1 cellular context compared by ENCODE assay signal in the genomic region with DNA sequence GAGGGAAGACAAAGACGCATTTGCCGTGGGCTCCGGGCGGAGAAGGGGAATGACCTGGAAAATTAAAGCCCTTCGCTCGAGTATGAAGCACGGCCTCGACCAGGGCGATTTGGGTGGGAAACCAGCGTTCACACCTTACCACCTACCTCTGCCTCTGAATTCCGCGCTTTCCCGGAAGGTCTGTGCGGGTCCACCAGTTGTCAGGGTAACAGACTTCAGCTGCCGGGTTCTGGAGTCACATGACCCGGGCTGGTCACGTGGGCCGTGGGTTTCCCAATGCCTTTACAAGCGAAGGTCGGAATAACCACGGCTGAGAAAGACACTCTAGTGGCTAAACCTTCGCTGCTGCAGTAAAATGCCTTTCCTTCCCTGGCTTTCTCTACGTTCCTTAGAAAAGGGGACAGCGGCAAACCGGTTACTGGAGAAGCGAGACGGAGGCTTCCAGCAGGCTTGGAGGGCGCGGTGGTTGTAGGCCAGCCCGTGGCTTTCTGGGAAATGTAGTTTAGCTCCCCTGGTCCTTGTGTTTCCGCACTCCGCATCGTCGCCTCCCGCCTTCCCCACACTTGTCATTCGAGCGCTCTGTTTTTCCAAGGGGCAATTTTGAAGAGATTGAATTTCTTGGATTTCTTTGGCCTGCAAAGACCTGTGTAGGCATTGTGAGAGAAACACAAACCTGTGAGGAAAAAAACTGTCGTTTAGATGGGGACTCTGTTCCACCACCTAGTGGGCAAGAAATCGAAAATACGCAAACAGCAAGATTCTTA.
A peak's percentile ranks its signal among the peaks of the same experiment; 100 is the strongest.
TF ChIP-seq lines count a peak whose summit lies in the region.

Gene CEP162 (minus strand): TSS at position 210 of the 764 bp plus-strand sequence. CDS start 1,250 bp downstream, outside the sequence.

TF ChIP-seq in HepG2, 621 proteins besides CTCF, POLR2A, EP300 and RAD21 (continued from another document and continues in another):
- TF ChIP-seq, protein P1, sequence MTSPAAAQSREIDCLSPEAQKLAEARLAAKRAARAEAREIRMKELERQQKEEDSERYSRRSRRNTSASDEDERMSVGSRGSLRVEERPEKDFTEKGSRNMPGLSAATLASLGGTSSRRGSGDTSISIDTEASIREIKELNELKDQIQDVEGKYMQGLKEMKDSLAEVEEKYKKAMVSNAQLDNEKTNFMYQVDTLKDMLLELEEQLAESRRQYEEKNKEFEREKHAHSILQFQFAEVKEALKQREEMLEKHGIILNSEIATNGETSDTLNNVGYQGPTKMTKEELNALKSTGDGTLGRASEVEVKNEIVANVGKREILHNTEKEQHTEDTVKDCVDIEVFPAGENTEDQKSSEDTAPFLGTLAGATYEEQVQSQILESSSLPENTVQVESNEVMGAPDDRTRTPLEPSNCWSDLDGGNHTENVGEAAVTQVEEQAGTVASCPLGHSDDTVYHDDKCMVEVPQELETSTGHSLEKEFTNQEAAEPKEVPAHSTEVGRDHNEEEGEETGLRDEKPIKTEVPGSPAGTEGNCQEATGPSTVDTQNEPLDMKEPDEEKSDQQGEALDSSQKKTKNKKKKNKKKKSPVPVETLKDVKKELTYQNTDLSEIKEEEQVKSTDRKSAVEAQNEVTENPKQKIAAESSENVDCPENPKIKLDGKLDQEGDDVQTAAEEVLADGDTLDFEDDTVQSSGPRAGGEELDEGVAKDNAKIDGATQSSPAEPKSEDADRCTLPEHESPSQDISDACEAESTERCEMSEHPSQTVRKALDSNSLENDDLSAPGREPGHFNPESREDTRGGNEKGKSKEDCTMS (CRISPR knock-in tag; conservative IDR thresholded peaks at IDR 0.05), result no peak
- TF ChIP-seq JUND (CRISPR knock-in tag; IDR thresholded peaks at IDR 0.05) (no peak), ZBTB40 (IDR thresholded peaks at IDR 0.05) (no peak), ZBTB40 (CRISPR knock-in tag; IDR thresholded peaks at IDR 0.05) (peak; percentile 69), ZNF615 (CRISPR knock-in tag; IDR thresholded peaks at IDR 0.05; ENCODE audit: borderline replicate concordance) (0 out of 2 replicates have a peak, but pooled peaks have one; percentile 50), ZBTB21 (CRISPR knock-in tag; IDR thresholded peaks at IDR 0.05) (no peak), POLR2AphosphoS5 (IDR thresholded peaks at IDR 0.05; ENCODE audit: low read depth, low read length) (peak; percentile 47), REPIN1 (CRISPR knock-in tag; IDR thresholded peaks at IDR 0.05; ENCODE audit: borderline replicate concordance, low read depth) (peak; percentile 91), ZNF768 (CRISPR knock-in tag; IDR thresholded peaks at IDR 0.05) (no peak), ZNF569 (CRISPR knock-in tag; IDR thresholded peaks at IDR 0.05; ENCODE audit: borderline replicate concordance) (no peak), ZBTB34 (CRISPR knock-in tag; IDR thresholded peaks at IDR 0.05) (peak; percentile 20; the same call in 1 of the 2 replicates), ZBTB42 (CRISPR knock-in tag; IDR thresholded peaks at IDR 0.05) (0 out of 2 replicates have a peak, but pooled peaks have one; percentile 39), NKX3-1 (CRISPR knock-in tag; IDR thresholded peaks at IDR 0.05) (no peak), ZNF607 (CRISPR knock-in tag; IDR thresholded peaks at IDR 0.05; ENCODE audit: borderline replicate concordance) (peak; percentile 50; the same call in 1 of the 2 replicates), HIVEP1 (CRISPR knock-in tag; IDR thresholded peaks at IDR 0.05) (0 out of 2 replicates have a peak, but pooled peaks have one; percentile 52), ELF4 (CRISPR knock-in tag; IDR thresholded peaks at IDR 0.05; ENCODE audit: borderline replicate concordance) (peak; percentile 88), KDM1A (CRISPR knock-in tag; IDR thresholded peaks at IDR 0.05) (no peak), ZNF672 (CRISPR knock-in tag; IDR thresholded peaks at IDR 0.05) (no peak), ZNF235 (CRISPR knock-in tag; IDR thresholded peaks at IDR 0.05; ENCODE audit: borderline replicate concordance) (no peak), RFX1 (IDR thresholded peaks at IDR 0.05) (peak; percentile 92), RFX5 (IDR thresholded peaks at IDR 0.05; ENCODE audit: low read depth, low read length) (no peak), ZNF441 (CRISPR knock-in tag; IDR thresholded peaks at IDR 0.05; ENCODE audit: borderline replicate concordance) (0 out of 2 replicates have a peak, but pooled peaks have one; percentile 43), AGO1 (IDR thresholded peaks at IDR 0.05; ENCODE audit: low read depth, low read length, poor library complexity, severe bottlenecking) (no peak), ZNF549 (CRISPR knock-in tag; IDR thresholded peaks at IDR 0.05) (no peak), ZSCAN12 (CRISPR knock-in tag; IDR thresholded peaks at IDR 0.05) (no peak), CEBPG (CRISPR knock-in tag; IDR thresholded peaks at IDR 0.05) (peak; percentile 84), RBM22 (optimal IDR thresholded peaks at IDR 0.05; ENCODE audit: low read length) (peak; percentile 79), SMYD3 (CRISPR knock-in tag; IDR thresholded peaks at IDR 0.05) (no peak), ZNF326 (CRISPR knock-in tag; IDR thresholded peaks at IDR 0.05; ENCODE audit: borderline replicate concordance) (no peak), NFKB2 (CRISPR knock-in tag; IDR thresholded peaks at IDR 0.05; ENCODE audit: borderline replicate concordance) (no peak), ZNF30 (CRISPR knock-in tag; IDR thresholded peaks at IDR 0.05) (no peak), HMG20A (CRISPR knock-in tag; IDR thresholded peaks at IDR 0.05; ENCODE audit: borderline replicate concordance) (no peak), ZMYM3 (CRISPR knock-in tag; IDR thresholded peaks at IDR 0.05) (no peak), ARNT (IDR thresholded peaks at IDR 0.05) (no peak), SNRNP70 (IDR thresholded peaks at IDR 0.05; ENCODE audit: low read depth, low read length) (no peak), ZSCAN25 (CRISPR knock-in tag; IDR thresholded peaks at IDR 0.05) (no peak), ATM (IDR thresholded peaks at IDR 0.05; ENCODE audit: borderline replicate concordance) (no peak), SNAI1 (CRISPR knock-in tag; IDR thresholded peaks at IDR 0.05; ENCODE audit: borderline replicate concordance) (no peak)
- TF ChIP-seq, protein P2, sequence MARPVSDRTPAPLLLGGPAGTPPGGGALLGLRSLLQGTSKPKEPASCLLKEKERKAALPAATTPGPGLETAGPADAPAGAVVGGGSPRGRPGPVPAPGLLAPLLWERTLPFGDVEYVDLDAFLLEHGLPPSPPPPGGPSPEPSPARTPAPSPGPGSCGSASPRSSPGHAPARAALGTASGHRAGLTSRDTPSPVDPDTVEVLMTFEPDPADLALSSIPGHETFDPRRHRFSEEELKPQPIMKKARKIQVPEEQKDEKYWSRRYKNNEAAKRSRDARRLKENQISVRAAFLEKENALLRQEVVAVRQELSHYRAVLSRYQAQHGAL (CRISPR knock-in tag; IDR thresholded peaks at IDR 0.05; ENCODE audit: not compliant biosample characterization), result no peak
- TF ChIP-seq, protein P3, sequence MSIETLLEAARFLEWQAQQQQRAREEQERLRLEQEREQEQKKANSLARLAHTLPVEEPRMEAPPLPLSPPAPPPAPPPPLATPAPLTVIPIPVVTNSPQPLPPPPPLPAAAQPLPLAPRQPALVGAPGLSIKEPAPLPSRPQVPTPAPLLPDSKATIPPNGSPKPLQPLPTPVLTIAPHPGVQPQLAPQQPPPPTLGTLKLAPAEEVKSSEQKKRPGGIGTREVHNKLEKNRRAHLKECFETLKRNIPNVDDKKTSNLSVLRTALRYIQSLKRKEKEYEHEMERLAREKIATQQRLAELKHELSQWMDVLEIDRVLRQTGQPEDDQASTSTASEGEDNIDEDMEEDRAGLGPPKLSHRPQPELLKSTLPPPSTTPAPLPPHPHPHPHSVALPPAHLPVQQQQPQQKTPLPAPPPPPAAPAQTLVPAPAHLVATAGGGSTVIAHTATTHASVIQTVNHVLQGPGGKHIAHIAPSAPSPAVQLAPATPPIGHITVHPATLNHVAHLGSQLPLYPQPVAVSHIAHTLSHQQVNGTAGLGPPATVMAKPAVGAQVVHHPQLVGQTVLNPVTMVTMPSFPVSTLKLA (IDR thresholded peaks at IDR 0.05), result peak; percentile 84
- TF ChIP-seq, protein P4, sequence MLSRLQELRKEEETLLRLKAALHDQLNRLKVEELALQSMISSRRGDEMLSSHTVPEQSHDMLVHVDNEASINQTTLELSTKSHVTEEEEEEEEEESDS (CRISPR knock-in tag; IDR thresholded peaks at IDR 0.05; ENCODE audit: borderline replicate concordance), result no peak
- TF ChIP-seq, protein P5, sequence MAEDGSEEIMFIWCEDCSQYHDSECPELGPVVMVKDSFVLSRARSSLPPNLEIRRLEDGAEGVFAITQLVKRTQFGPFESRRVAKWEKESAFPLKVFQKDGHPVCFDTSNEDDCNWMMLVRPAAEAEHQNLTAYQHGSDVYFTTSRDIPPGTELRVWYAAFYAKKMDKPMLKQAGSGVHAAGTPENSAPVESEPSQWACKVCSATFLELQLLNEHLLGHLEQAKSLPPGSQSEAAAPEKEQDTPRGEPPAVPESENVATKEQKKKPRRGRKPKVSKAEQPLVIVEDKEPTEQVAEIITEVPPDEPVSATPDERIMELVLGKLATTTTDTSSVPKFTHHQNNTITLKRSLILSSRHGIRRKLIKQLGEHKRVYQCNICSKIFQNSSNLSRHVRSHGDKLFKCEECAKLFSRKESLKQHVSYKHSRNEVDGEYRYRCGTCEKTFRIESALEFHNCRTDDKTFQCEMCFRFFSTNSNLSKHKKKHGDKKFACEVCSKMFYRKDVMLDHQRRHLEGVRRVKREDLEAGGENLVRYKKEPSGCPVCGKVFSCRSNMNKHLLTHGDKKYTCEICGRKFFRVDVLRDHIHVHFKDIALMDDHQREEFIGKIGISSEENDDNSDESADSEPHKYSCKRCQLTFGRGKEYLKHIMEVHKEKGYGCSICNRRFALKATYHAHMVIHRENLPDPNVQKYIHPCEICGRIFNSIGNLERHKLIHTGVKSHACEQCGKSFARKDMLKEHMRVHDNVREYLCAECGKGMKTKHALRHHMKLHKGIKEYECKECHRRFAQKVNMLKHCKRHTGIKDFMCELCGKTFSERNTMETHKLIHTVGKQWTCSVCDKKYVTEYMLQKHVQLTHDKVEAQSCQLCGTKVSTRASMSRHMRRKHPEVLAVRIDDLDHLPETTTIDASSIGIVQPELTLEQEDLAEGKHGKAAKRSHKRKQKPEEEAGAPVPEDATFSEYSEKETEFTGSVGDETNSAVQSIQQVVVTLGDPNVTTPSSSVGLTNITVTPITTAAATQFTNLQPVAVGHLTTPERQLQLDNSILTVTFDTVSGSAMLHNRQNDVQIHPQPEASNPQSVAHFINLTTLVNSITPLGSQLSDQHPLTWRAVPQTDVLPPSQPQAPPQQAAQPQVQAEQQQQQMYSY (CRISPR knock-in tag; IDR thresholded peaks at IDR 0.05), result no peak
